In the genomic region with DNA sequence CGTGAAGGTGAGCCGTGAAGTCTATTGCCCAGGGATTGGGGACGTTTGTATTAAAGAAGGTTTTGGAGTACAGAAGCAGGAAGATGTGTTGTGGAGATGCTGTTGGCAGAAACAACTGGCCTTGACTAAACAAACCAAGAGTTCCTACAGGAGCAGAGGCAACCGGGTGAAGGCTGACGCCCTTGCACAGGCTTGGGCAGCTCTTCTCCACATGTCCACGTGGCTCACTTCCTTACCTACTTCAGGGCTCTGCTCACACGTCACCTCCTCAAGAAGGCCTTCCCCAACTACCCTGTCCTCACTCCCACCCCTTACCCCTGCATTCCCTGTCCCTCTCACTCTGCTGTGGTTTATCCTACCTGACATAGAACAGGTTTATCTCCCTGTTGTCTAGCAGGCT, we compare ENCODE assay signal across 26 cellular contexts.
"Had no signal": no experiment of that assay in that cellular context is flagged by ENCODE, and none has a peak within 500 bp of the region (broad histone marks: within the 10 kb centered on the region; RNA-seq: fewer than 3 reads in every experiment).

No MANE protein-coding gene starts in this region.

- H3K36me3 ChIP-seq: brain microvascular endothelial cell, cardiac muscle cell, Peyer's patch had no signal

- DNase-seq: activated B cell treated with CpG ODN at 0.5 μM for 24 hours; activated CD4-positive, alpha-beta T cell treated with anti-CD3 and anti-CD28 coated beads for 4 hours; activated CD4-positive, alpha-beta T cell treated with anti-CD3 and anti-CD28 coated beads, Interleukin-2, amount 50 U/mL, for 1 hour; activated CD4-positive, CD25-positive, alpha-beta regulatory T cell treated with anti-CD3 and anti-CD28 coated beads, Interleukin-2, amount 50 U/mL, for 72 hours; activated CD8-positive, alpha-beta memory T cell treated with anti-CD3 and anti-CD28 coated beads for 24 hours; activated CD8-positive, alpha-beta memory T cell treated with anti-CD3 and anti-CD28 coated beads, Interleukin-2, amount 10 ng/mL, durations not matched to agents 7 days and 5 days; activated CD8-positive, alpha-beta memory T cell treated with anti-CD3 and anti-CD28 coated beads, Interleukin-2, amount 50 U/mL, for 48 hours; activated effector memory CD4-positive, alpha-beta T cell treated with Interleukin-2 at 50 U/mL for 16 hours; activated naive CD4-positive, alpha-beta T cell treated with anti-CD3 and anti-CD28 coated beads, Interleukin-2, amount 50 U/mL, for 16 hours; amniotic stem cell; aorta; brain microvascular endothelial cell; NCI-H1048; NCI-H1105 treated with DMSO at 0.1 percent for 48 hours; NCI-H1436; NCI-H1694 treated with DMSO at 0.1 percent for 48 hours; NCI-H2029; NCI-H345; NCI-H524 treated with DMSO at 0.1 percent for 48 hours; Peyer's patch; RPMI8226; T-cell; T-helper 9 cell had no signal

- H3K4me1 ChIP-seq: Peyer's patch had no signal

- H3K27ac ChIP-seq: brain microvascular endothelial cell, cardiac muscle cell, Peyer's patch, VCaP had no signal

- H3K27me3 ChIP-seq: brain microvascular endothelial cell, cardiac muscle cell, Peyer's patch had no signal

- H3K9me3 ChIP-seq: Peyer's patch had no signal

- ATAC-seq: SK-N-SH treated with all-trans-retinoic acid at 6 μM for 48 hours, T-cell had no signal

- H3K4me3 ChIP-seq: cardiac muscle cell, Peyer's patch had no signal
